Comparison of ENCODE assay signal across 16 cellular contexts in genomic region chr3:39381432-39381831, GRCh38. TPM values are rescaled to one million over a fixed set of nuclear protein-coding genes. Genes with fewer than 3 reads are reported as not detected.
"Had no signal": no experiment of that assay in that cellular context is flagged by ENCODE, and none has a peak within 500 bp of the region (broad histone marks: within the 10 kb centered on the region; RNA-seq: fewer than 3 reads in every experiment).

No MANE protein-coding gene starts in this region.

- H3K36me3 ChIP-seq: thyroid gland had no signal

- H3K27me3 Mint-ChIP-seq: activated B cell treated with CpG ODN at 0.5 μM for 24 hours had no signal

- H3K9me3 Mint-ChIP-seq: activated B cell treated with CpG ODN at 0.5 μM for 24 hours had no signal

- H3K4me3 ChIP-seq: thyroid gland had no signal

- DNase-seq: activated B cell treated with CpG ODN at 0.5 μM for 24 hours; activated gamma-delta T cell treated with Interleukin-2 at 50 U/mL for 16 hours; activated T-cell treated with anti-CD3 and anti-CD28 coated beads, Interleukin-2, amount 50 U/mL, for 48 hours; aorta; dermis blood vessel endothelial cell; foreskin melanocyte; mesendoderm; stimulated activated CD4-positive, alpha-beta T cell treated with anti-CD3 and anti-CD28 coated beads, Interleukin-2, amount 100 ng/mL, for 24 hours; T-helper 17 cell; thyroid gland had no signal

- H3K27me3 ChIP-seq: thyroid gland had no signal

- H3K9me3 ChIP-seq: thyroid gland had no signal

- H3K27ac Mint-ChIP-seq: activated B cell treated with CpG ODN at 0.5 μM for 24 hours had no signal

- H3K27ac ChIP-seq: epithelial cell of prostate, parathyroid adenoma, thyroid gland had no signal

- ATAC-seq: T-helper 17 cell had no signal

- H3K4me3 Mint-ChIP-seq: activated B cell treated with CpG ODN at 0.5 μM for 24 hours, T-helper 17 cell had no signal

RNA-seq across cellular contexts. Expression of gene CCR8, which starts 51.9 kb away (rescaled TPM):
- total RNA-seq: activated B cell treated with CpG ODN at 0.5 μM for 24 hours, aorta, bronchial epithelial cell, cerebellum, dermis blood vessel endothelial cell, fibroblast of lung, liver, thyroid gland had no signal
